In the genomic region with DNA sequence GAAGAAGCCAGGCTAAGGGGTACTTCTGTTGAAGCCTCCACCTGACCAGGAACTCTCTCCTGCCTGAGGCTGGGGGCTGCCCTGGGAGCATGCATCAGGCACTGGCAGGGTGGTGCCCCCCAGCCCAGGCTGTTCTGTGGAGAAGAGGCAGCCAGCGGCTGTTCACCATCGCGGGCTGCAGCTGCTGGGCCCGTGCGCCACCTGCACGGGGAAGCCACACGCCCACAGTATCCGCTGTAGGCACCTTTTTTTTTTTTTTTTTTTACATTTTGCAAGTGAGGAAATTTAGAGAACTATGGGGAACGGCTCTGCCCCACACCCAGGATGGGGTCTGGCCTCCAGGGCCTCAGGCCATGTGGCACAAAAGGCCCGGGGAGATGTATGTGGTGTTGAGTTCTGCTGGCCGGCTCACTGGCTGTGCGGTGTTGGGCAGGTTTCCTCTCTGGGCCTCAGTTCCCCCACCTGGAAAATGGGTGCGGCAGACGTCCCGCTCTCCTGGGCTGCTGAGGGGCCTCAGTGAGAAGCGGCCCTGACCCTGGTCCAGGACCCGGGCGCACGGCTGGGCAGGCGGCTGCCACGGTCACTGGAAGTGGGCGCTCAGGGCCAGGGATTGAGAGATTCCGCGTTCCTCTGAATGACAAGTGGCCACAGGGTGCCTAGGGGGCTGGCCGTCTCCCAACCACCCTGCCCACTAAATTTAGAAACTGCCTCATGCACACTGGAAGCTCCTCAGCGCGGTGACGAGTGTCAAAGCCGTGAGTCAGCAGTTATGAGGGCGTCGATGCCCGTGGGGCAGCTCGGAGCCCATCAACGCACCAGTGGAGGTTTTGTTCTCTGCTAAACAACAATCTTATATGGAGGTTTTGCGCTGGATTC, we compare ENCODE assay signal across 7 cellular contexts. TPM values are rescaled to one million over a fixed set of nuclear protein-coding genes. Genes with fewer than 3 reads are reported as not detected.
DNase-seq lines count a peak whose midpoint lies in the region; ATAC-seq and TF ChIP-seq lines count a peak whose summit lies in the region.
"Had no signal": no experiment of that assay in that cellular context is flagged by ENCODE, and none has a peak within 500 bp of the region (broad histone marks: within the 10 kb centered on the region; RNA-seq: fewer than 3 reads in every experiment).

No MANE protein-coding gene starts in this region.

- in situ Hi-C loops in HAP-1 (cut with MboI; ENCODE audit: low sequenced_read_pairs), result no loop called here

- H3K27ac ChIP-seq in RWPE1 (peak overlapping the region; percentile 71), dorsolateral prefrontal cortex (peak overlapping the region in 57 of 59 donors; percentile 15 to 97 (median 84))
- H3K27ac ChIP-seq: KMS-11 had no signal

- H3K27me3 ChIP-seq in dorsolateral prefrontal cortex, result peaks cover 0 to 3% (median 0%) of the 10 kb centered on the region in 45 donors
- H3K27me3 ChIP-seq in skeletal muscle satellite cell (ENCODE audit: control insufficient read depth, insufficient read depth, low read length), result no peaks in the 10 kb centered on the region
- H3K27me3 ChIP-seq in HAP-1 (ENCODE audit: low read depth), result no peaks in the 10 kb centered on the region

- H3K4me1 ChIP-seq in skeletal muscle satellite cell (ENCODE audit: control insufficient read depth, insufficient read depth, low read length), result peaks cover 10% of the 10 kb centered on the region
- no peaks in the 10 kb centered on the region for H3K4me1 ChIP-seq in HAP-1

- H3K9me3 ChIP-seq in skeletal muscle satellite cell (replicated peaks; ENCODE audit: low read length), result no peaks in the 10 kb centered on the region
- no peaks in the 10 kb centered on the region for H3K9me3 ChIP-seq in HAP-1

- intact Hi-C loops in dorsolateral prefrontal cortex (cut with DNase I), result no loop called here

- ATAC-seq in GM18861 (IDR thresholded peaks at IDR 0.05; ENCODE audit: unreplicated experiment) (peak; percentile 43), GM18505 (IDR thresholded peaks at IDR 0.05; ENCODE audit: unreplicated experiment) (no peak)

- peak overlapping the region; percentile 60 for H3K9ac ChIP-seq in skeletal muscle satellite cell (ENCODE audit: low read depth, low read length)
- H3K9ac ChIP-seq: KMS-11 had no signal

- CTCF ChIA-PET in RWPE1 (lab: Yijun Ruan, JAX), result interaction anchor here (0.6 kb wide), 1 partner anchor 1007 kb away, joined by 3 read pairs; no protein-coding TSS in a partner anchor

- H3K36me3 ChIP-seq in skeletal muscle satellite cell (ENCODE audit: insufficient read depth, low read length) (no peaks in the 10 kb centered on the region), HAP-1 (replicated peaks) (no peaks in the 10 kb centered on the region)

- TF ChIP-seq POLR2A in GM18505 (IDR thresholded peaks at IDR 0.05; ENCODE audit: borderline replicate concordance, extremely low read depth, insufficient read depth, insufficient read length), result no peak

- peak overlapping the region in 17 of 59 donors; percentile 3 to 37 (median 17) for H3K4me3 ChIP-seq in dorsolateral prefrontal cortex
- peak overlapping the region; percentile 47 for H3K4me3 ChIP-seq in skeletal muscle satellite cell (ENCODE audit: low read length)
- no peak overlapping the region for H3K4me3 ChIP-seq in HAP-1

- no peak for TF ChIP-seq CTCF in RWPE1 (conservative IDR thresholded peaks at IDR 0.05; ENCODE audit: low read depth)
- no peak for TF ChIP-seq CTCF in dorsolateral prefrontal cortex (IDR thresholded peaks at IDR 0.05 in 54 of 56, conservative IDR thresholded peaks at IDR 0.05 in 2 of 56; ENCODE audit: low read depth in 1 of 56, partially characterized antibody in 56 of 56)

- POLR2A ChIA-PET in RWPE1 (lab: Yijun Ruan, JAX; ENCODE audit: low non-redundant PET), result no interaction called here

- peak overlapping the region; percentile 55 for H3K4me2 ChIP-seq in skeletal muscle satellite cell (ENCODE audit: low read length)
- H3K4me2 ChIP-seq: KMS-11 had no signal

- peak; percentile 90 for DNase-seq in RWPE1 (ENCODE audit: low spot score)
- peak in 8 of 10 donors; percentile 36 to 89 (median 75) for DNase-seq in dorsolateral prefrontal cortex
- DNase-seq in HAP-1 (ENCODE audit: low spot score in 2 of 2), result no peak

RNA-seq across cellular contexts. Expression of a gene that starts 8.8 kb away (rescaled TPM):
- total RNA-seq in dorsolateral prefrontal cortex, result 100 to 1,000 TPM in 104 of 120 experiments, 10 to 100 TPM in 16; 86.1 to 155 (median 115) TPM
- 63.6 and 65.3 TPM in 2 replicates for total RNA-seq in skeletal muscle satellite cell (2012; rRNA removed)

RNA-seq across cellular contexts. Expression of a gene that starts 17.5 kb away (rescaled TPM):
- 10 to 100 TPM; 20.6 to 96.7 (median 37.6) TPM for total RNA-seq in dorsolateral prefrontal cortex
- total RNA-seq in skeletal muscle satellite cell (2012; rRNA removed), result 8.6 and 11.4 TPM in 2 replicates

RNA-seq across cellular contexts. Expression of a gene that starts 43.0 kb away (rescaled TPM):
- under 1 TPM in 31 of 120 experiments, not detected in 89; 0.07 to 0.85 (median 0.16) TPM for total RNA-seq in dorsolateral prefrontal cortex
- under 0.01 TPM in 1 of 2 replicates, not detected in the other for total RNA-seq in skeletal muscle satellite cell (2012; rRNA removed)

RNA-seq across cellular contexts. Expression of a gene that starts 53.7 kb away (rescaled TPM):
- total RNA-seq in dorsolateral prefrontal cortex, result 100 to 1,000 TPM in 21 of 120 experiments, 10 to 100 TPM in 99; 38.3 to 170 (median 81.2) TPM
- 12.0 and 14.7 TPM in 2 replicates for total RNA-seq in skeletal muscle satellite cell (2012; rRNA removed)

RNA-seq across cellular contexts. Expression of a gene that starts 56.8 kb away (rescaled TPM):
- total RNA-seq in dorsolateral prefrontal cortex, result 10 to 100 TPM; 14.7 to 44.6 (median 28.9) TPM
- total RNA-seq in skeletal muscle satellite cell (2012; rRNA removed), result 47.0 and 47.7 TPM in 2 replicates

Comparison
In these comparisons a context has a peak if more than half of its experiments do, and no peak if none do; other contexts are left out.
1. DNase-seq: peak in RWPE1 (single experiment) and dorsolateral prefrontal cortex (8 of 10); none in HAP-1 (0 of 2).